ENCODE assay signal across 1 cellular context in the genomic region with DNA sequence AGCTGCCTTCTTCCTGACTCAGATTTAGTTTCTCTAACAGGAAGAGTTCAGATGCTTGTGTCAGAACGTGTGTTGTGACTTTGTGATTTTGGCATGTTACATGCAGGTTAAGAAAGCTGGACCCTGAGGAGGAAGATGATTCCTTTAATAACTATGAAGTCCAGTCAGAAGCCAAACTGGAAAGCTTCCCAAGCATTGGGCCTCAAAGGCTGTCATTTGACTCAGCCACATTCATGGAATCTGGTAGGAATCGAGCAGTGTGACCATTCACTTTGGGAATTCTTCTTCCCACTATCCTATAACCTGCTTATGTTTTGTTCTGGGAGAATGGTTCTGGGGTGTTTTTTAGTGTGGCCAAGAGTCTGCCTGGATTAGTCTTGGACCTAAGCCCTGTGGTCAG.
TF ChIP-seq lines count a peak whose summit lies in the region.

No MANE protein-coding gene starts in this region.

TF ChIP-seq in SK-N-SH, 30 proteins besides CTCF, POLR2A, EP300 and RAD21 (continued from another document):
- TF ChIP-seq, protein P1, sequence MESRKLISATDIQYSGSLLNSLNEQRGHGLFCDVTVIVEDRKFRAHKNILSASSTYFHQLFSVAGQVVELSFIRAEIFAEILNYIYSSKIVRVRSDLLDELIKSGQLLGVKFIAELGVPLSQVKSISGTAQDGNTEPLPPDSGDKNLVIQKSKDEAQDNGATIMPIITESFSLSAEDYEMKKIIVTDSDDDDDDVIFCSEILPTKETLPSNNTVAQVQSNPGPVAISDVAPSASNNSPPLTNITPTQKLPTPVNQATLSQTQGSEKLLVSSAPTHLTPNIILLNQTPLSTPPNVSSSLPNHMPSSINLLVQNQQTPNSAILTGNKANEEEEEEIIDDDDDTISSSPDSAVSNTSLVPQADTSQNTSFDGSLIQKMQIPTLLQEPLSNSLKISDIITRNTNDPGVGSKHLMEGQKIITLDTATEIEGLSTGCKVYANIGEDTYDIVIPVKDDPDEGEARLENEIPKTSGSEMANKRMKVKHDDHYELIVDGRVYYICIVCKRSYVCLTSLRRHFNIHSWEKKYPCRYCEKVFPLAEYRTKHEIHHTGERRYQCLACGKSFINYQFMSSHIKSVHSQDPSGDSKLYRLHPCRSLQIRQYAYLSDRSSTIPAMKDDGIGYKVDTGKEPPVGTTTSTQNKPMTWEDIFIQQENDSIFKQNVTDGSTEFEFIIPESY (IDR thresholded peaks at IDR 0.05; ENCODE audit: borderline replicate concordance, low read depth) = no peak
- TF ChIP-seq TCF12 (IDR thresholded peaks at IDR 0.05) (peak; percentile 52), FOXJ3 (CRISPR knock-in tag; IDR thresholded peaks at IDR 0.05) (no peak), RFX5 (IDR thresholded peaks at IDR 0.05; ENCODE audit: low read length) (no peak), TAF1 (IDR thresholded peaks at IDR 0.05; ENCODE audit: borderline replicate concordance, low read depth, low read length) (no peak), RCOR1 (IDR thresholded peaks at IDR 0.05; ENCODE audit: low read length) (no peak), CHD2 (IDR thresholded peaks at IDR 0.05; ENCODE audit: low read length, partially characterized antibody) (no peak), SMC3 (IDR thresholded peaks at IDR 0.05; ENCODE audit: low read depth, low read length) (no peak), SIN3A (IDR thresholded peaks at IDR 0.05; ENCODE audit: borderline replicate concordance, low read depth, low read length) (no peak), MXI1 (IDR thresholded peaks at IDR 0.05; ENCODE audit: low read depth, low read length) (no peak), FOXM1 (IDR thresholded peaks at IDR 0.05; ENCODE audit: low read depth) (no peak), POLR2AphosphoS5 (IDR thresholded peaks at IDR 0.05; ENCODE audit: low read depth, low read length) (peak; percentile 23; the same call in 1 of the 2 replicates), NFIC (IDR thresholded peaks at IDR 0.05; ENCODE audit: borderline replicate concordance) (peak; percentile 88), TEAD4 (IDR thresholded peaks at IDR 0.05; ENCODE audit: borderline replicate concordance, insufficient read depth) (peak; percentile 26; the same call in 1 of the 2 replicates), FOSL2 (IDR thresholded peaks at IDR 0.05; ENCODE audit: borderline replicate concordance, low read depth) (peak; percentile 77; the same call in 1 of the 2 replicates), EZH2phosphoT487 (IDR thresholded peaks at IDR 0.05; ENCODE audit: borderline replicate concordance, low read depth) (no peak), JUND (IDR thresholded peaks at IDR 0.05) (peak; percentile 70), RXRA (IDR thresholded peaks at IDR 0.05; ENCODE audit: borderline replicate concordance, low read depth) (peak; percentile 35; the same call in 1 of the 2 replicates)
- TF ChIP-seq, protein P2, sequence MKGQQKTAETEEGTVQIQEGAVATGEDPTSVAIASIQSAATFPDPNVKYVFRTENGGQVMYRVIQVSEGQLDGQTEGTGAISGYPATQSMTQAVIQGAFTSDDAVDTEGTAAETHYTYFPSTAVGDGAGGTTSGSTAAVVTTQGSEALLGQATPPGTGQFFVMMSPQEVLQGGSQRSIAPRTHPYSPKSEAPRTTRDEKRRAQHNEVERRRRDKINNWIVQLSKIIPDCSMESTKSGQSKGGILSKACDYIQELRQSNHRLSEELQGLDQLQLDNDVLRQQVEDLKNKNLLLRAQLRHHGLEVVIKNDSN (IDR thresholded peaks at IDR 0.05; ENCODE audit: borderline replicate concordance, low read depth) = no peak
- TF ChIP-seq, protein P3, sequence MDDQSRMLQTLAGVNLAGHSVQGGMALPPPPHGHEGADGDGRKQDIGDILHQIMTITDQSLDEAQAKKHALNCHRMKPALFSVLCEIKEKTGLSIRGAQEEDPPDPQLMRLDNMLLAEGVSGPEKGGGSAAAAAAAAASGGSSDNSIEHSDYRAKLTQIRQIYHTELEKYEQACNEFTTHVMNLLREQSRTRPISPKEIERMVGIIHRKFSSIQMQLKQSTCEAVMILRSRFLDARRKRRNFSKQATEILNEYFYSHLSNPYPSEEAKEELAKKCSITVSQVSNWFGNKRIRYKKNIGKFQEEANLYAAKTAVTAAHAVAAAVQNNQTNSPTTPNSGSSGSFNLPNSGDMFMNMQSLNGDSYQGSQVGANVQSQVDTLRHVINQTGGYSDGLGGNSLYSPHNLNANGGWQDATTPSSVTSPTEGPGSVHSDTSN (IDR thresholded peaks at IDR 0.05) = peak; percentile 56; the same call in 1 of the 2 replicates
- TF ChIP-seq, protein P4, sequence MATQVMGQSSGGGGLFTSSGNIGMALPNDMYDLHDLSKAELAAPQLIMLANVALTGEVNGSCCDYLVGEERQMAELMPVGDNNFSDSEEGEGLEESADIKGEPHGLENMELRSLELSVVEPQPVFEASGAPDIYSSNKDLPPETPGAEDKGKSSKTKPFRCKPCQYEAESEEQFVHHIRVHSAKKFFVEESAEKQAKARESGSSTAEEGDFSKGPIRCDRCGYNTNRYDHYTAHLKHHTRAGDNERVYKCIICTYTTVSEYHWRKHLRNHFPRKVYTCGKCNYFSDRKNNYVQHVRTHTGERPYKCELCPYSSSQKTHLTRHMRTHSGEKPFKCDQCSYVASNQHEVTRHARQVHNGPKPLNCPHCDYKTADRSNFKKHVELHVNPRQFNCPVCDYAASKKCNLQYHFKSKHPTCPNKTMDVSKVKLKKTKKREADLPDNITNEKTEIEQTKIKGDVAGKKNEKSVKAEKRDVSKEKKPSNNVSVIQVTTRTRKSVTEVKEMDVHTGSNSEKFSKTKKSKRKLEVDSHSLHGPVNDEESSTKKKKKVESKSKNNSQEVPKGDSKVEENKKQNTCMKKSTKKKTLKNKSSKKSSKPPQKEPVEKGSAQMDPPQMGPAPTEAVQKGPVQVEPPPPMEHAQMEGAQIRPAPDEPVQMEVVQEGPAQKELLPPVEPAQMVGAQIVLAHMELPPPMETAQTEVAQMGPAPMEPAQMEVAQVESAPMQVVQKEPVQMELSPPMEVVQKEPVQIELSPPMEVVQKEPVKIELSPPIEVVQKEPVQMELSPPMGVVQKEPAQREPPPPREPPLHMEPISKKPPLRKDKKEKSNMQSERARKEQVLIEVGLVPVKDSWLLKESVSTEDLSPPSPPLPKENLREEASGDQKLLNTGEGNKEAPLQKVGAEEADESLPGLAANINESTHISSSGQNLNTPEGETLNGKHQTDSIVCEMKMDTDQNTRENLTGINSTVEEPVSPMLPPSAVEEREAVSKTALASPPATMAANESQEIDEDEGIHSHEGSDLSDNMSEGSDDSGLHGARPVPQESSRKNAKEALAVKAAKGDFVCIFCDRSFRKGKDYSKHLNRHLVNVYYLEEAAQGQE (IDR thresholded peaks at IDR 0.05; ENCODE audit: low read depth, low read length) = no peak
- TF ChIP-seq, protein P5, sequence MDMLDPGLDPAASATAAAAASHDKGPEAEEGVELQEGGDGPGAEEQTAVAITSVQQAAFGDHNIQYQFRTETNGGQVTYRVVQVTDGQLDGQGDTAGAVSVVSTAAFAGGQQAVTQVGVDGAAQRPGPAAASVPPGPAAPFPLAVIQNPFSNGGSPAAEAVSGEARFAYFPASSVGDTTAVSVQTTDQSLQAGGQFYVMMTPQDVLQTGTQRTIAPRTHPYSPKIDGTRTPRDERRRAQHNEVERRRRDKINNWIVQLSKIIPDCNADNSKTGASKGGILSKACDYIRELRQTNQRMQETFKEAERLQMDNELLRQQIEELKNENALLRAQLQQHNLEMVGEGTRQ (IDR thresholded peaks at IDR 0.05; ENCODE audit: borderline replicate concordance, low read depth, low read length) = no peak
